ENCODE assay signal across 8 cellular contexts in genomic region chr7:117127585-117128168, GRCh38.
DNase-seq lines count a peak whose midpoint lies in the region; ATAC-seq and TF ChIP-seq lines count a peak whose summit lies in the region.

No MANE protein-coding gene starts in this region.

- no peak overlapping the region for H3K9ac ChIP-seq in OCI-LY3 (ENCODE audit: low read length)

- no peak overlapping the region for H3K27ac ChIP-seq in OCI-LY3 (ENCODE audit: low read length)

- H3K27me3 ChIP-seq in OCI-LY3 (ENCODE audit: low read depth, low read length) = no peaks in the 10 kb centered on the region

- peaks cover 7% of the 10 kb centered on the region for H3K79me2 ChIP-seq in OCI-LY3 (ENCODE audit: low read length)

- ATAC-seq in GM18517 (IDR thresholded peaks at IDR 0.05; ENCODE audit: unreplicated experiment) = peak; percentile 57
- ATAC-seq in HG03571 (IDR thresholded peaks at IDR 0.05; ENCODE audit: unreplicated experiment) = peak; percentile 79
- peak in 1 of 2 donors; percentile 33 for ATAC-seq in left cardiac atrium
- no peak for ATAC-seq in HG02970 (IDR thresholded peaks at IDR 0.05; ENCODE audit: low FRiP score, unreplicated experiment)

- peaks cover 17% of the 10 kb centered on the region for H3K36me3 ChIP-seq in OCI-LY3 (replicated peaks; ENCODE audit: low read depth, low read length)

- peaks cover 30% of the 10 kb centered on the region for H4K20me1 ChIP-seq in OCI-LY3 (ENCODE audit: insufficient read depth, low read length)

- H3K4me2 ChIP-seq in OCI-LY3 (ENCODE audit: low read length) = no peak overlapping the region

- TF ChIP-seq CTCF in OCI-LY3 (IDR thresholded peaks at IDR 0.05; ENCODE audit: low read depth, low read length) = peak; percentile 86

- no peak overlapping the region for H3K4me3 ChIP-seq in OCI-LY3 (ENCODE audit: low read length)

- peak; percentile 77 for DNase-seq in Ammon's horn (ENCODE audit: low spot score)
- DNase-seq in activated gamma-delta T cell treated with anti-CD3 and anti-CD28 coated beads, Interleukin-2, amount 50 U/mL, for 16 hours (ENCODE audit: low read depth) = peak; percentile 29
- DNase-seq in left cardiac atrium = peak; percentile 52
- DNase-seq in stimulated activated CD4-positive, alpha-beta T cell treated with anti-CD3 and anti-CD28 coated beads, Interleukin-12 subunit alpha, Interleukin-12 subunit beta, amount 100 ng/mL, for 48 hours (ENCODE audit: low read depth in 2 of 3, low spot score in 1 of 3) = peak in 2 of 3 donors; percentile 25 to 36

- H3K9me3 ChIP-seq in OCI-LY3 (ENCODE audit: insufficient read depth, low read length) = no peaks in the 10 kb centered on the region

- intact Hi-C loops in left cardiac atrium (cut with DNase I) = loop anchor here in 1 of 2 donors (5.0 kb wide), 1 partner anchor 200 kb away; no protein-coding TSS in a partner anchor

- no peak overlapping the region for H2AFZ ChIP-seq in OCI-LY3 (ENCODE audit: low read depth, low read length)

- no peaks in the 10 kb centered on the region for H3K4me1 ChIP-seq in OCI-LY3 (ENCODE audit: low read length)
